In genomic region chr10:8060010-8060703, GRCh38 we compare ENCODE assay signal across 9 cellular contexts. TPM values are rescaled to one million over a fixed set of nuclear protein-coding genes. Genes with fewer than 3 reads are reported as not detected.
A peak's percentile ranks its signal among the peaks of the same experiment; 100 is the strongest.
DNase-seq lines count a peak whose midpoint lies in the region; ATAC-seq, FAIRE-seq and TF ChIP-seq lines count a peak whose summit lies in the region.
"Had no signal": no experiment of that assay in that cellular context is flagged by ENCODE, and none has a peak within 500 bp of the region (broad histone marks: within the 10 kb centered on the region; RNA-seq: fewer than 3 reads in every experiment).

No MANE protein-coding gene starts in this region.

- H3K36me3 ChIP-seq in PC-9 (ENCODE audit: low read depth): peaks cover 14% of the 10 kb centered on the region; the same call in 1 of the 2 replicates
- H3K36me3 ChIP-seq in GM12878 (ENCODE audit: control insufficient read depth in 2 of 2, insufficient read depth in 2 of 2, low read length in 1 of 2): no peaks in the 10 kb centered on the region
- H3K36me3 ChIP-seq in spleen: peaks cover 0 to 30% (median 0%) of the 10 kb centered on the region in 6 donors

- peak; percentile 67 for FAIRE-seq in GM12892 (lab: Jason Lieb, UNC)
- peak; percentile 90 for FAIRE-seq in GM12878 (lab: Jason Lieb, UNC)

- no peak overlapping the region for H2AK5ac ChIP-seq in H9 (ENCODE audit: insufficient read length, low read length)

- no peak overlapping the region for H3K9ac ChIP-seq in H9 (ENCODE audit: extremely low read depth, insufficient read length, low read length)
- H3K9ac ChIP-seq in GM12878 (ENCODE audit: control insufficient read depth, insufficient read depth, low read length): peak overlapping the region; percentile 52
- H3K9ac ChIP-seq: KMS-11 had no signal

- H3K27ac ChIP-seq in H9 (ENCODE audit: insufficient read length, low read depth, low read length) (no peak overlapping the region), PC-9 (no peak overlapping the region), GM12878 (ENCODE audit: control insufficient read depth, insufficient read depth) (peak overlapping the region; percentile 78), spleen (peak overlapping the region in 7 of 8 donors; percentile 22 to 89 (median 85)), RWPE1 (no peak overlapping the region)
- H3K27ac ChIP-seq: KMS-11 had no signal

- H2AFZ ChIP-seq in H9 (ENCODE audit: low read length): no peak overlapping the region
- H2AFZ ChIP-seq in PC-9: no peak overlapping the region
- H2AFZ ChIP-seq in GM12878 (ENCODE audit: control insufficient read depth, low read depth, low read length): peak overlapping the region; percentile 77

- no peak overlapping the region for H3K23ac ChIP-seq in H9 (ENCODE audit: insufficient read length, low read depth, low read length)

- TF ChIP-seq CTCF in H9 (conservative IDR thresholded peaks at IDR 0.05): no peak
- TF ChIP-seq CTCF in PC-9 (conservative IDR thresholded peaks at IDR 0.05): no peak
- no peak for TF ChIP-seq CTCF in GM12878 (IDR thresholded peaks at IDR 0.05 in 2 of 3, conservative IDR thresholded peaks at IDR 0.05 in 1 of 3; ENCODE audit: control insufficient read depth in 2 of 3, extremely low read depth in 1 of 3, insufficient read depth in 1 of 3, low read depth in 3 of 3, low read length in 3 of 3)
- TF ChIP-seq CTCF in spleen (IDR thresholded peaks at IDR 0.05 in 8 of 11, conservative IDR thresholded peaks at IDR 0.05 in 3 of 11): no peak
- no peak for TF ChIP-seq CTCF in RWPE1 (conservative IDR thresholded peaks at IDR 0.05; ENCODE audit: low read depth)

- H4K20me1 ChIP-seq in H9 (ENCODE audit: control insufficient read depth, insufficient read depth, insufficient read length) (no peaks in the 10 kb centered on the region), PC-9 (ENCODE audit: insufficient read depth) (no peaks in the 10 kb centered on the region), GM12878 (ENCODE audit: control insufficient read depth, insufficient read depth) (no peaks in the 10 kb centered on the region)

- intact Hi-C loops in PC-9 (cut with micrococcal nuclease; ENCODE audit: unreplicated experiment): loop anchor here (10.0 kb wide), 1 partner anchor 75 kb away; no protein-coding TSS in a partner anchor
- intact Hi-C loops in GM12878 (cut with micrococcal nuclease; ENCODE audit: unreplicated experiment): loop anchor here (2.0 kb wide), 1 partner anchor 73 kb away; no protein-coding TSS in a partner anchor
- intact Hi-C loops in spleen (cut with DNase I; ENCODE audit: low total_unique reads): no loop called here

- SMC1A ChIA-PET in GM12878 (lab: Charles Lee; ENCODE audit: uncharacterized antibody, unreplicated experiment): interaction anchor here (0.7 to 1.6 kb wide), 7 partner anchors 11 to 316 kb away, joined by 3 to 4 read pairs (median 4); no protein-coding TSS in a partner anchor

- no peak overlapping the region for H3K4ac ChIP-seq in H9 (ENCODE audit: low read depth, low read length)

- RAD21 ChIA-PET in GM12878 (lab: Charles Lee; ENCODE audit: unreplicated experiment): interaction anchor here (0.5 to 3.7 kb wide), 5 partner anchors 11 to 287 kb away, joined by 3 to 17 read pairs (median 5); no protein-coding TSS in a partner anchor

- H3T11ph ChIP-seq in H9 (ENCODE audit: low read length): no peak overlapping the region

- no peak overlapping the region for H2BK20ac ChIP-seq in H9 (ENCODE audit: low read depth, low read length, poor library complexity, severe bottlenecking)

- no peak overlapping the region for H2BK15ac ChIP-seq in H9 (ENCODE audit: low read depth, low read length)

- H3K4me2 ChIP-seq in H9 (ENCODE audit: insufficient read depth, insufficient read length, low read length): peak overlapping the region; percentile 48
- H3K4me2 ChIP-seq in PC-9: peak overlapping the region; percentile 36
- peak overlapping the region; percentile 98 for H3K4me2 ChIP-seq in GM12878 (ENCODE audit: control insufficient read depth, insufficient read depth)
- H3K4me2 ChIP-seq: KMS-11 had no signal

- no peaks in the 10 kb centered on the region for H3K79me1 ChIP-seq in H9 (ENCODE audit: insufficient read depth, low read depth, low read length, poor library complexity, severe bottlenecking)

- H3K4me3 ChIP-seq in PC-9: no peak overlapping the region; the same call in 1 of the 2 replicates
- peak overlapping the region; percentile 53 for H3K4me3 ChIP-seq in GM12878
- peak overlapping the region in 7 of 8 donors; percentile 8 to 84 (median 25) for H3K4me3 ChIP-seq in spleen

- peaks cover 77 to 86% of the 10 kb centered on the region in 2 experiments for H3K4me1 Mint-ChIP-seq in H9

- H3K9me2 ChIP-seq in PC-9 (ENCODE audit: insufficient read depth): no peaks in the 10 kb centered on the region

- no peak overlapping the region for H2BK12ac ChIP-seq in H9 (ENCODE audit: insufficient read length, low read depth, low read length)

- no peaks in the 10 kb centered on the region for H3K79me2 ChIP-seq in H9 (ENCODE audit: insufficient read depth, low read length)
- H3K79me2 ChIP-seq in PC-9 (ENCODE audit: low read depth): peaks cover 66% of the 10 kb centered on the region
- H3K79me2 ChIP-seq in GM12878 (ENCODE audit: control insufficient read depth, insufficient read depth, low read length): no peaks in the 10 kb centered on the region

- H4K8ac ChIP-seq in H9 (replicated peaks; ENCODE audit: insufficient read length, low read depth, low read length): no peak overlapping the region

- H3K56ac ChIP-seq in H9 (ENCODE audit: insufficient read length, low read depth, low read length): no peak overlapping the region

- H4K5ac ChIP-seq in H9 (ENCODE audit: insufficient read length, low read depth, low read length): no peak overlapping the region

- H3K18ac ChIP-seq in H9 (ENCODE audit: insufficient read length, low read depth, low read length): no peak overlapping the region

- no peak for TF ChIP-seq EP300 in GM12878 (IDR thresholded peaks at IDR 0.05; ENCODE audit: borderline replicate concordance in 1 of 2, control insufficient read depth in 1 of 2, low read depth in 2 of 2, low read length in 2 of 2)

- peaks cover 35% of the 10 kb centered on the region for H3K23me2 ChIP-seq in H9 (ENCODE audit: insufficient read length, low read depth, low read length, poor library complexity, severe bottlenecking)

- H3K4me1 ChIP-seq in H9 (ENCODE audit: insufficient read depth, low read length) (peaks cover 18% of the 10 kb centered on the region; the same call in 1 of the 2 replicates), PC-9 (replicated peaks; ENCODE audit: insufficient read depth) (0 out of 2 replicates have a peak, but pooled peaks cover 9% of the 10 kb centered on the region), GM12878 (ENCODE audit: control insufficient read depth, insufficient read depth, low read length) (peaks cover 16% of the 10 kb centered on the region), spleen (peaks cover 24 to 100% (median 71%) of the 10 kb centered on the region in 6 donors)

- no peak overlapping the region for H3K14ac ChIP-seq in H9 (ENCODE audit: insufficient read depth, low read length)

- no CpG with 5 or more reads among the region's 15 CpGs for WGBS in H9 (ENCODE audit: extremely low coverage, insufficient read length, low lambda C conversion rate)
- WGBS in GM12878 (ENCODE audit: insufficient coverage, insufficient replicate concordance, low lambda C conversion rate, missing lambda C conversion rate): 2% methylated on average over 14 of the region's 15 CpGs
- WGBS in spleen, 5 donors: 5 to 18% (median 11%) methylated on average over 15 of the region's 15 CpGs

- no peak for DNase-seq in GM12892 (ENCODE audit: insufficient read length)
- DNase-seq in H9: peak; percentile 33
- no peak for DNase-seq in PC-9
- peak; percentile 55 for DNase-seq in GM12878 (ENCODE audit: low read depth, low spot score)
- DNase-seq in spleen: no peak
- DNase-seq in Ammon's horn (ENCODE audit: low spot score): no peak
- no peak for DNase-seq in RWPE1 (ENCODE audit: low spot score)
- no peak for DNase-seq in DMS 273 (lab: John Stamatoyannopoulos, UW; ENCODE audit: unreplicated experiment)

- no peaks in the 10 kb centered on the region; a peak in 1 of 7 replicates for H3K36me3 Mint-ChIP-seq in H9 (ENCODE audit: insufficient read depth in 1 of 3, low read depth in 3 of 3)

- no peak for TF ChIP-seq RAD21 in GM12878 (IDR thresholded peaks at IDR 0.05; ENCODE audit: insufficient read depth, low read depth, low read length)

- peak; percentile 52 for ATAC-seq in GM12878

- POLR2A ChIA-PET in PC-9 (lab: Charles Lee; ENCODE audit: unreplicated experiment) (no interaction called here), GM12878 (lab: Charles Lee) (interaction anchor here (0.8 kb wide), 1 partner anchor 229 kb away, joined by 3 read pairs; no protein-coding TSS in a partner anchor), RWPE1 (lab: Yijun Ruan, JAX; ENCODE audit: low non-redundant PET) (no interaction called here)

- no TSS peak for BruUV-seq in PC-9 (replicated peaks; lab: Mats Ljungman, UMichigan)
- BruUV-seq in GM12878 (replicated peaks; lab: Mats Ljungman, UMichigan): TSS peak; percentile 65

- CTCF ChIA-PET in PC-9 (lab: Charles Lee): no interaction called here
- CTCF ChIA-PET in GM12878 (lab: Yijun Ruan, JAX): no interaction called here
- CTCF ChIA-PET in RWPE1 (lab: Yijun Ruan, JAX): interaction anchor here (0.6 kb wide), 1 partner anchor 68 kb away, joined by 3 read pairs; no protein-coding TSS in a partner anchor

- H3K27me3 Mint-ChIP-seq in H9 (ENCODE audit: low read depth): peaks cover 99% of the 10 kb centered on the region

- no peak overlapping the region for H4K91ac ChIP-seq in H9 (ENCODE audit: insufficient read length, low read depth, low read length)

- no peak overlapping the region for H3K27ac Mint-ChIP-seq in H9

- no peaks in the 10 kb centered on the region; a peak in 1 of 5 replicates for H3K9me3 Mint-ChIP-seq in H9

- H3K9me3 ChIP-seq in H9 (ENCODE audit: control insufficient read depth, low read depth, low read length) (no peaks in the 10 kb centered on the region), PC-9 (ENCODE audit: insufficient read depth, low read depth) (no peaks in the 10 kb centered on the region), GM12878 (replicated peaks; ENCODE audit: control insufficient read depth, insufficient read depth, low read length) (no peaks in the 10 kb centered on the region), spleen (no peaks in the 10 kb centered on the region)

- no peak overlapping the region for H2BK5ac ChIP-seq in H9 (ENCODE audit: insufficient read length, low read length)

- TF ChIP-seq POLR2A in GM12892 (IDR thresholded peaks at IDR 0.05; ENCODE audit: low read depth, low read length) (no peak), GM12878 (IDR thresholded peaks at IDR 0.05; ENCODE audit: low read depth, low read length) (peak; percentile 36; the same call in 1 of the 2 replicates), spleen (IDR thresholded peaks at IDR 0.05) (no peak)

- in situ Hi-C loops in GM12878 (cut with MboI): no loop called here

- H2BK120ac ChIP-seq in H9 (ENCODE audit: low read depth, low read length, poor library complexity, severe bottlenecking): no peak overlapping the region

- H3K27me3 ChIP-seq in H9 (ENCODE audit: insufficient read depth, low read length) (peaks cover 82% of the 10 kb centered on the region), PC-9 (ENCODE audit: insufficient read depth, low read depth) (no peaks in the 10 kb centered on the region), GM12878 (replicated peaks in 1 of 2; ENCODE audit: control insufficient read depth in 2 of 2, insufficient read depth in 2 of 2, low read length in 1 of 2) (no peaks in the 10 kb centered on the region), spleen (replicated peaks in 1 of 7) (peaks cover 0 to 76% (median 13%) of the 10 kb centered on the region in 7 donors)

- H3K4me3 Mint-ChIP-seq in H9: peak overlapping the region in 1 of 2 experiments; percentile 73; a peak in 3 of 5 replicates

- H3F3A ChIP-seq in PC-9 (ENCODE audit: insufficient read depth, low read depth): no peaks in the 10 kb centered on the region

RNA-seq across cellular contexts. Expression of gene GATA3, which starts 5.7 kb away (rescaled TPM):
- 2.8 TPM for polyA plus RNA-seq in GM12892 (2012; ENCODE audit: missing spikeins)
- total RNA-seq in H9 (2021) (0.31 TPM in 2 replicates), PC-9 (2021) (41.2 and 43.6 TPM in 2 replicates), GM12878 (2014; rRNA removed) (0.05 and 0.40 TPM in 2 replicates), GM12878 (2014; rRNA removed; fragmentation: Illumina TruSeq; extraction: Trizol) (0.14 and 0.18 TPM in 2 replicates), GM12878 (2021) (0.64 and 0.80 TPM in 2 replicates), spleen (10 to 100 TPM in 2 of 7 donors, 1 to 10 TPM in 5; 3.9 to 15.4 (median 8.8) TPM)
- total RNA-seq in GM12878 (2013; cell fraction: nucleolus; rRNA removed): 4.2 and 4.7 TPM in 2 replicates
- 0.39 TPM for polyA plus RNA-seq in GM12878 (2011; ENCODE audit: low read depth)
- polyA plus RNA-seq in GM12878 (2011; rRNA removed) (0.33 and 0.52 TPM in 2 replicates), GM12878 (2014; fragmentation: Illumina TruSeq; extraction: Trizol) (0.15 and 0.25 TPM in 2 replicates), GM12878 (2014; fragmentation: Nextera tagmentation; extraction: Ambion mirVana) (under 1 TPM; 0.19 to 0.33 TPM), GM12878 (2014; rRNA removed) (0.08 TPM in 2 replicates), GM12878 (2016; fragmentation: Nextera tagmentation; extraction: Ambion mirVana) (under 1 TPM; 0.25 to 0.67 TPM), spleen (1 to 10 TPM; 2.2 to 4.4 (median 3.5) TPM)
- polyA plus RNA-seq in GM12878 (2011; cell fraction: cytosol; rRNA removed): 0.20 and 0.33 TPM in 2 replicates
- 1.3 TPM in 2 replicates for polyA plus RNA-seq in GM12878 (2011; cell fraction: nucleus; rRNA removed)
- 0.77 and 0.96 TPM in 2 replicates for polyA plus RNA-seq in GM12878 (2012)
- polyA minus RNA-seq in GM12878 (2011; rRNA and poly(A)+ RNA removed): 0.15 and 0.46 TPM in 2 replicates
- 0.80 TPM in 1 of 2 replicates, not detected in the other for polyA minus RNA-seq in GM12878 (2011; cell fraction: cytosol; rRNA and poly(A)+ RNA removed)
- 0.60 and 1.1 TPM in 2 replicates for polyA minus RNA-seq in GM12878 (2011; cell fraction: nucleus; rRNA and poly(A)+ RNA removed)

Comparison
In these comparisons a context has a peak if more than half of its experiments do, and no peak if none do; other contexts are left out.
1. DNase-seq: peak in H9 (single experiment) and GM12878 (single experiment); none in GM12892 (single experiment), PC-9 (0 of 2), spleen (single experiment), Ammon's horn (single experiment), RWPE1 (single experiment) and DMS 273 (single experiment).
2. H3K27ac ChIP-seq: peak in GM12878 (single experiment) and spleen (7 of 8); none in H9 (single experiment), PC-9 (single experiment) and RWPE1 (single experiment).
3. H3K4me2 ChIP-seq: peak in every context shown above with its lines; median percentile 98 in GM12878; 48 in H9; 36 in PC-9.